Comparison of ENCODE assay signal across 1 cellular context in genomic region chr2:207163053-207163814, GRCh38.
TF ChIP-seq lines count a peak whose summit lies in the region.

No MANE protein-coding gene starts in this region.

TF ChIP-seq in HepG2, 621 proteins besides CTCF, POLR2A, EP300 and RAD21 (continued from another document and continues in another):
- TF ChIP-seq ARID5B (CRISPR knock-in tag; IDR thresholded peaks at IDR 0.05) (peak; percentile 55), ZNF83 (CRISPR knock-in tag; IDR thresholded peaks at IDR 0.05; ENCODE audit: borderline replicate concordance) (no peak), SKI (IDR thresholded peaks at IDR 0.05; ENCODE audit: partially characterized antibody) (peak; percentile 99), FOSL2 (CRISPR knock-in tag; IDR thresholded peaks at IDR 0.05) (peak; percentile 82), RBM39 (IDR thresholded peaks at IDR 0.05; ENCODE audit: low read depth, low read length, poor library complexity, severe bottlenecking) (no peak), TBX2 (CRISPR knock-in tag; IDR thresholded peaks at IDR 0.05; ENCODE audit: borderline replicate concordance) (no peak), ZBTB33 (CRISPR knock-in tag; IDR thresholded peaks at IDR 0.05) (no peak), POLR2AphosphoS2 (IDR thresholded peaks at IDR 0.05; ENCODE audit: low read depth, low read length) (no peak), ZSCAN9 (CRISPR knock-in tag; IDR thresholded peaks at IDR 0.05; ENCODE audit: borderline replicate concordance) (0 out of 2 replicates have a peak, but pooled peaks have one; percentile 13), GMEB2 (CRISPR knock-in tag; IDR thresholded peaks at IDR 0.05; ENCODE audit: low read depth) (no peak), ARNTL (CRISPR knock-in tag; IDR thresholded peaks at IDR 0.05) (no peak), ZNF44 (CRISPR knock-in tag; IDR thresholded peaks at IDR 0.05) (no peak), ZNF841 (CRISPR knock-in tag; IDR thresholded peaks at IDR 0.05; ENCODE audit: borderline replicate concordance) (no peak), ARID3A (IDR thresholded peaks at IDR 0.05; ENCODE audit: low read depth, low read length) (peak; percentile 68), SNAI1 (CRISPR knock-in tag; IDR thresholded peaks at IDR 0.05; ENCODE audit: borderline replicate concordance) (no peak), ZNF776 (CRISPR knock-in tag; IDR thresholded peaks at IDR 0.05) (no peak), STAT5B (CRISPR knock-in tag; IDR thresholded peaks at IDR 0.05) (no peak), SRF (IDR thresholded peaks at IDR 0.05; ENCODE audit: low read depth, low read length) (no peak), JARID2 (CRISPR knock-in tag; IDR thresholded peaks at IDR 0.05; ENCODE audit: insufficient replicate concordance) (no peak), IRF9 (CRISPR knock-in tag; IDR thresholded peaks at IDR 0.05; ENCODE audit: borderline replicate concordance) (no peak), ZNF350 (CRISPR knock-in tag; IDR thresholded peaks at IDR 0.05; ENCODE audit: borderline replicate concordance, low read depth) (no peak), HMGA1 (CRISPR knock-in tag; conservative IDR thresholded peaks at IDR 0.05) (no peak), ZBTB49 (CRISPR knock-in tag; IDR thresholded peaks at IDR 0.05; ENCODE audit: borderline replicate concordance) (no peak), ZBTB21 (CRISPR knock-in tag; IDR thresholded peaks at IDR 0.05) (no peak), NR3C1 (CRISPR knock-in tag; IDR thresholded peaks at IDR 0.05) (no peak), ZNF672 (CRISPR knock-in tag; IDR thresholded peaks at IDR 0.05) (no peak), EHMT2 (IDR thresholded peaks at IDR 0.05; ENCODE audit: borderline replicate concordance, low read depth, low read length) (no peak), KDM1A (CRISPR knock-in tag; IDR thresholded peaks at IDR 0.05) (no peak), ZFP36L1 (CRISPR knock-in tag; IDR thresholded peaks at IDR 0.05) (no peak), PHB2 (IDR thresholded peaks at IDR 0.05; ENCODE audit: partially characterized antibody) (no peak), ESRRA (CRISPR knock-in tag; IDR thresholded peaks at IDR 0.05; ENCODE audit: low read depth) (no peak), PBX2 (CRISPR knock-in tag; IDR thresholded peaks at IDR 0.05) (no peak), HES4 (CRISPR knock-in tag; IDR thresholded peaks at IDR 0.05; ENCODE audit: borderline replicate concordance) (no peak), ZBTB14 (CRISPR knock-in tag; IDR thresholded peaks at IDR 0.05) (no peak), TBL1XR1 (IDR thresholded peaks at IDR 0.05; ENCODE audit: borderline replicate concordance, low read length, partially characterized antibody) (peak; percentile 64), ATF1 (CRISPR knock-in tag; IDR thresholded peaks at IDR 0.05) (no peak; the same call in 1 of the 2 replicates), TCF12 (IDR thresholded peaks at IDR 0.05) (no peak), TCF12 (CRISPR knock-in tag; IDR thresholded peaks at IDR 0.05) (no peak), ZSCAN21 (CRISPR knock-in tag; IDR thresholded peaks at IDR 0.05; ENCODE audit: borderline replicate concordance) (no peak), ZNF878 (CRISPR knock-in tag; IDR thresholded peaks at IDR 0.05) (no peak), SCMH1 (CRISPR knock-in tag; IDR thresholded peaks at IDR 0.05; ENCODE audit: borderline replicate concordance) (no peak), CBX5 (CRISPR knock-in tag; IDR thresholded peaks at IDR 0.05; ENCODE audit: borderline replicate concordance) (no peak), FOXK1 (CRISPR knock-in tag; IDR thresholded peaks at IDR 0.05; ENCODE audit: borderline replicate concordance, low read depth) (peak; percentile 32; the same call in 1 of the 2 replicates), STAG1 (CRISPR knock-in tag; IDR thresholded peaks at IDR 0.05) (no peak), ZNF740 (CRISPR knock-in tag; IDR thresholded peaks at IDR 0.05) (no peak), HNRNPUL1 (IDR thresholded peaks at IDR 0.05; ENCODE audit: low read depth, low read length) (no peak), PCBP1 (IDR thresholded peaks at IDR 0.05; ENCODE audit: borderline replicate concordance, low read depth, low read length) (no peak), ZNF746 (CRISPR knock-in tag; IDR thresholded peaks at IDR 0.05) (no peak), RFXANK (CRISPR knock-in tag; IDR thresholded peaks at IDR 0.05) (no peak), ZNF260 (CRISPR knock-in tag; IDR thresholded peaks at IDR 0.05; ENCODE audit: borderline replicate concordance, low read depth) (no peak), MAFG (CRISPR knock-in tag; IDR thresholded peaks at IDR 0.05) (no peak), MYNN (CRISPR knock-in tag; IDR thresholded peaks at IDR 0.05; ENCODE audit: low read depth) (no peak), DBP (CRISPR knock-in tag; IDR thresholded peaks at IDR 0.05; ENCODE audit: not compliant biosample characterization) (no peak)
